Comparison of ENCODE assay signal across 18 cellular contexts in the genomic region with DNA sequence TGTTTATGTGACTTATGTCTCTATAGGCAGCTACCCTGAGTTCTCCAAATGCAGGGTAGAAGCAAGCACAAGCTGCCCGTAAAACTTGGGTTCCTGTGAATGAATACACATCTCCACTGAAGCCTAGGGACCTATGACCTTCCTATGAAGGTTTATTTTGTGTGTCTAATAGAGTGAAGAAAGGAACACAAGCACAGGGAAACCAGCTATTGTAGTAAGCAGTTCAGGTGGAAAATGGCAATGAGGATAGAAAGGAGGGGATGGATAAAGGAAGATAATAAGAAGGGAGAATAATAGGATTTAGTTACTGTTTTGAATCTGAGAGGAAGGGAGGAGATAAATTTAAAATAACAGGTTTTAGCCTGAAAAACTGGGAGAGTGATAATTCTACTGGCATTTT.
"Had no signal": no experiment of that assay in that cellular context is flagged by ENCODE, and none has a peak within 500 bp of the region (broad histone marks: within the 10 kb centered on the region; RNA-seq: fewer than 3 reads in every experiment).

No MANE protein-coding gene starts in this region.

- H3K9me3 ChIP-seq: body of pancreas, neutrophil, right atrium auricular region, suprapubic skin, transverse colon, vagina had no signal

- DNase-seq: activated CD4-positive, alpha-beta T cell treated with anti-CD3 and anti-CD28 coated beads for 1 hour; activated CD8-positive, alpha-beta memory T cell treated with anti-CD3 and anti-CD28 coated beads for 24 hours; activated naive CD4-positive, alpha-beta T cell treated with Interleukin-2 at 50 U/mL for 16 hours; body of pancreas; caudate nucleus; foreskin melanocyte; kidney; left ventricle myocardium superior; posterior cingulate gyrus; stimulated activated naive CD8-positive, alpha-beta T cell treated with anti-CD3 and anti-CD28 coated beads, Interleukin-15, Interleukin-2, amounts not matched to agents 100 U/mL and 50 U/mL, for 24 hours; T-helper 17 cell; transverse colon; WERI-Rb-1 had no signal

- H3K27me3 ChIP-seq: body of pancreas, right atrium auricular region, suprapubic skin, transverse colon, vagina had no signal

- H3K27ac ChIP-seq: body of pancreas, neutrophil, skin epidermis, suprapubic skin, transverse colon, vagina, WERI-Rb-1 had no signal

- H3K4me3 Mint-ChIP-seq: T-helper 17 cell had no signal

- H3K4me3 ChIP-seq: body of pancreas, right atrium auricular region, skin epidermis, suprapubic skin, transverse colon, vagina had no signal

- H3K36me3 ChIP-seq: neutrophil, transverse colon had no signal

- ATAC-seq: body of pancreas; left ventricle myocardium superior; stimulated activated naive CD8-positive, alpha-beta T cell treated with anti-CD3 and anti-CD28 coated beads, Interleukin-15, Interleukin-2, amounts not matched to agents 100 U/mL and 50 U/mL, for 24 hours; T-helper 17 cell had no signal

- H3K27ac Mint-ChIP-seq: T-helper 17 cell had no signal

- H3K27me3 Mint-ChIP-seq: T-helper 17 cell had no signal
